Comparison of ENCODE assay signal across 18 cellular contexts in the genomic region with DNA sequence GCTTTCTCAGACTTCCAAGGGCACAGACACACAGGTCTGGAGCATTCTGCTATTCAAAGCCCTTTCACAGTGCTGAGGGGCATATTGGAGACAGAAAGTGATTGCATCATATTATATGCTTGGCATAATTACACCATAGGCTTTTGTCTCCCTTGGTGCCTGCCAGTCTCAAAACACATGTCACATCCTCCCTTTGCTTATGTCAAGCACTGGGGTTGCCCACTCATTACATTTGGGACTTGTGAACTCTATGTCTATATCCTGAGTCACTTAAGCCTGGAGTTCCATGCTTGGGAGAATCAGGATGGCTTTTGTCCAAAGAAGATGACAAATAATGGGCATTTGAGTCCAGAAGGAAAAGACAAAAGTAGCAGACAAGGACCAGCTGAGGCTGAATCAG. TPM values are rescaled to one million over a fixed set of nuclear protein-coding genes. Genes with fewer than 3 reads are reported as not detected.
DNase-seq lines count a peak whose midpoint lies in the region; ATAC-seq and TF ChIP-seq lines count a peak whose summit lies in the region.
"Had no signal": no experiment of that assay in that cellular context is flagged by ENCODE, and none has a peak within 500 bp of the region (broad histone marks: within the 10 kb centered on the region; RNA-seq: fewer than 3 reads in every experiment).

No MANE protein-coding gene starts in this region.

- ATAC-seq in GM18870 (IDR thresholded peaks at IDR 0.05; ENCODE audit: unreplicated experiment) (no peak), HG02678 (IDR thresholded peaks at IDR 0.05; ENCODE audit: unreplicated experiment) (no peak)
- ATAC-seq: naive thymus-derived CD8-positive, alpha-beta T cell had no signal

- no TSS peak for BruUV-seq in A673 (replicated peaks; lab: Mats Ljungman, UMichigan)

- H3K4me3 ChIP-seq in A673 (ENCODE audit: low read depth, low read length, poor library complexity, severe bottlenecking) = no peak overlapping the region
- no peak overlapping the region for H3K4me3 ChIP-seq in foreskin fibroblast (ENCODE audit: low read depth in 1 of 2, low read length in 2 of 2)
- H3K4me3 ChIP-seq: adrenal gland, lung, SJSA1 had no signal

- DNase-seq in A673 (ENCODE audit: low spot score) = peak; percentile 1
- DNase-seq in ELR (ENCODE audit: low read depth) = peak; percentile 26
- peak; percentile 89 for DNase-seq in NCI-H69 (lab: John Stamatoyannopoulos, UW)
- DNase-seq in foreskin fibroblast = peak; percentile 74 to 80
- no peak for DNase-seq in activated CD4-positive, CD25-positive, alpha-beta regulatory T cell (lab: John Stamatoyannopoulos, UW)
- no peak for DNase-seq in activated CD4-positive, alpha-beta T cell treated with anti-CD3 and anti-CD28 coated beads, Interleukin-2, amount 10 ng/mL, durations not matched to agents 7 days and 5 days
- DNase-seq: activated CD4-positive, alpha-beta memory T cell treated with anti-CD3 and anti-CD28 coated beads, Interleukin-2, amount 10 ng/mL, durations not matched to agents 7 days and 5 days; cerebellar nuclear complex; DMS53; naive thymus-derived CD8-positive, alpha-beta T cell; NCI-H226; stimulated activated CD4-positive, alpha-beta T cell treated with anti-CD3 and anti-CD28 coated beads, Interleukin-15, amount 100 ng/mL, for 24 hours had no signal

- H3K36me3 Mint-ChIP-seq in activated CD4-positive, alpha-beta T cell treated with anti-CD3 and anti-CD28 coated beads, Interleukin-2, amount 10 ng/mL, durations not matched to agents 7 days and 5 days (ENCODE audit: low read depth) = no peaks in the 10 kb centered on the region
- H3K36me3 Mint-ChIP-seq: naive thymus-derived CD8-positive, alpha-beta T cell had no signal

- no peaks in the 10 kb centered on the region for H3K9me3 Mint-ChIP-seq in activated CD4-positive, alpha-beta T cell treated with anti-CD3 and anti-CD28 coated beads, Interleukin-2, amount 10 ng/mL, durations not matched to agents 7 days and 5 days
- H3K9me3 Mint-ChIP-seq: activated CD4-positive, alpha-beta memory T cell treated with anti-CD3 and anti-CD28 coated beads, Interleukin-2, amount 10 ng/mL, durations not matched to agents 7 days and 5 days had no signal

- no peaks in the 10 kb centered on the region for H3K36me3 ChIP-seq in A673 (ENCODE audit: insufficient read depth, low read length, poor library complexity, severe bottlenecking)
- H3K36me3 ChIP-seq: adrenal gland, SJSA1 had no signal

- no peak overlapping the region for H3K27ac Mint-ChIP-seq in activated CD4-positive, alpha-beta T cell treated with anti-CD3 and anti-CD28 coated beads, Interleukin-2, amount 10 ng/mL, durations not matched to agents 7 days and 5 days
- H3K27ac Mint-ChIP-seq: activated CD4-positive, alpha-beta memory T cell treated with anti-CD3 and anti-CD28 coated beads, Interleukin-2, amount 10 ng/mL, durations not matched to agents 7 days and 5 days; naive thymus-derived CD8-positive, alpha-beta T cell had no signal

- TF ChIP-seq CTCF in A673 (conservative IDR thresholded peaks at IDR 0.05; ENCODE audit: low read depth, low read length) = no peak
- TF ChIP-seq CTCF in foreskin fibroblast (IDR thresholded peaks at IDR 0.05; ENCODE audit: low read depth, low read length) = no peak

- no peak overlapping the region for H3K4me3 Mint-ChIP-seq in activated CD4-positive, alpha-beta T cell treated with anti-CD3 and anti-CD28 coated beads, Interleukin-2, amount 10 ng/mL, durations not matched to agents 7 days and 5 days
- H3K4me3 Mint-ChIP-seq: activated CD4-positive, alpha-beta memory T cell treated with anti-CD3 and anti-CD28 coated beads, Interleukin-2, amount 10 ng/mL, durations not matched to agents 7 days and 5 days; naive thymus-derived CD8-positive, alpha-beta T cell had no signal

- POLR2A ChIA-PET in A673 (lab: Charles Lee; ENCODE audit: low non-redundant PET) = no interaction called here
- POLR2A ChIA-PET in activated CD4-positive, alpha-beta T cell treated with anti-CD3 and anti-CD28 coated beads, Interleukin-2, amount 10 ng/mL, durations not matched to agents 7 days and 5 days (lab: Charles Lee) = no interaction called here

- intact Hi-C loops in A673 (cut with micrococcal nuclease; ENCODE audit: unreplicated experiment) = no loop called here

- no peaks in the 10 kb centered on the region for H3K4me1 Mint-ChIP-seq in activated CD4-positive, alpha-beta T cell treated with anti-CD3 and anti-CD28 coated beads, Interleukin-2, amount 10 ng/mL, durations not matched to agents 7 days and 5 days
- H3K4me1 Mint-ChIP-seq: activated CD4-positive, alpha-beta memory T cell treated with anti-CD3 and anti-CD28 coated beads, Interleukin-2, amount 10 ng/mL, durations not matched to agents 7 days and 5 days; naive thymus-derived CD8-positive, alpha-beta T cell had no signal

- no peak overlapping the region for H3K27ac ChIP-seq in A673 (ENCODE audit: low read depth, low read length, poor library complexity, severe bottlenecking)
- H3K27ac ChIP-seq: adrenal gland, SJSA1 had no signal

- H3K9me3 ChIP-seq in A673 (ENCODE audit: low read depth, low read length, poor library complexity, severe bottlenecking) = no peaks in the 10 kb centered on the region
- H3K9me3 ChIP-seq: adrenal gland, SJSA1 had no signal

- H3K4me1 ChIP-seq in A673 (ENCODE audit: insufficient read depth, low read length, poor library complexity, severe bottlenecking) = no peaks in the 10 kb centered on the region
- H3K4me1 ChIP-seq: SJSA1 had no signal

- no peaks in the 10 kb centered on the region for H3K27me3 ChIP-seq in A673 (replicated peaks; ENCODE audit: insufficient read depth, low read depth, low read length, poor library complexity)
- H3K27me3 ChIP-seq: adrenal gland, SJSA1 had no signal

- no peaks in the 10 kb centered on the region for H3K27me3 Mint-ChIP-seq in activated CD4-positive, alpha-beta T cell treated with anti-CD3 and anti-CD28 coated beads, Interleukin-2, amount 10 ng/mL, durations not matched to agents 7 days and 5 days
- H3K27me3 Mint-ChIP-seq: activated CD4-positive, alpha-beta memory T cell treated with anti-CD3 and anti-CD28 coated beads, Interleukin-2, amount 10 ng/mL, durations not matched to agents 7 days and 5 days; naive thymus-derived CD8-positive, alpha-beta T cell had no signal

- CTCF ChIA-PET in A673 (lab: Charles Lee) = no interaction called here
- CTCF ChIA-PET in activated CD4-positive, alpha-beta T cell treated with anti-CD3 and anti-CD28 coated beads, Interleukin-2, amount 10 ng/mL, durations not matched to agents 7 days and 5 days (lab: Charles Lee) = no interaction called here

RNA-seq across cellular contexts. Expression of a gene that starts 12.3 kb away (rescaled TPM):
- total RNA-seq in A673 (2021) = 0.24 and 0.31 TPM in 2 replicates
- not detected for total RNA-seq in activated CD4-positive, alpha-beta T cell treated with anti-CD3 and anti-CD28 coated beads, Interleukin-2, amount 10 ng/mL, durations not matched to agents 7 days and 5 days
- total RNA-seq: activated CD4-positive, alpha-beta memory T cell treated with anti-CD3 and anti-CD28 coated beads, Interleukin-2, amount 10 ng/mL, durations not matched to agents 7 days and 5 days; naive thymus-derived CD8-positive, alpha-beta T cell; pulmonary artery endothelial cell had no signal

Comparison
In these comparisons a context has a peak if more than half of its experiments do, and no peak if none do; other contexts are left out.
1. DNase-seq: peak in A673 (single experiment), ELR (single experiment), NCI-H69 (single experiment) and foreskin fibroblast (2 of 2); none in activated CD4-positive, CD25-positive, alpha-beta regulatory T cell (0 of 4) and activated CD4-positive, alpha-beta T cell treated with anti-CD3 and anti-CD28 coated beads, Interleukin-2, amount 10 ng/mL, durations not matched to agents 7 days and 5 days (single experiment).